ENCODE assay signal across 8 cellular contexts in the genomic region with DNA sequence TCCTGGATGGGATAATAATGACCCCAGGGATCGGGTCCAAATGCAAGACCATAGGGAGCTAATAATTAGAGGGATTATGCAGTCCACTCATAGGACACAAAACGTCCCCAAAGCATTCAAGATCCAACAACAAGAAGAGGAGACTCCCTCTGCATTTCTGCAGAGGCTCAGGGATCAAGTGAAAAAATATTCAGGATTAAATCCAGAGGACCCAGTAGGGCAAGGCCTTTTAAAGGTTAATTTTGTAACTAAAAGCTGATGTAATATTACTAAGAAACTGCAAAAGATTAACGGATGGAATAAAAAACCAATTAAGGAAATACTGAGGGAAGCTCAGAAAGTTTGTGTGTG. TPM values are rescaled to one million over a fixed set of nuclear protein-coding genes. Genes with fewer than 3 reads are reported as not detected.
DNase-seq lines count a peak whose midpoint lies in the region; ATAC-seq, FAIRE-seq and TF ChIP-seq lines count a peak whose summit lies in the region.

No MANE protein-coding gene starts in this region.

- H3K9me3 ChIP-seq in A549: no peaks in the 10 kb centered on the region
- H3K9me3 ChIP-seq in muscle layer of duodenum (ENCODE audit: control insufficient read depth in 1 of 2, low read length in 2 of 2): no peaks in the 10 kb centered on the region

- CTCF ChIA-PET in A549 (lab: Yijun Ruan, JAX): interaction anchor here (1.0 to 1.4 kb wide), 4 partner anchors 9 to 311 kb away, joined by 3 to 5 read pairs (median 4); no protein-coding TSS in a partner anchor

- ATAC-seq in A549 (peak in 1 of 2 experiments; percentile 11; a peak in 3 of 6 replicates), HG02884 (IDR thresholded peaks at IDR 0.05; ENCODE audit: unreplicated experiment) (no peak)
- no peak for ATAC-seq in activated CD4-positive, CD25-positive, alpha-beta regulatory T cell treated with anti-CD3 and anti-CD28 coated beads, Interleukin-2, amount 50 U/mL, for 24 hours

- H3K4me1 ChIP-seq in A549 (peaks cover 30% of the 10 kb centered on the region), muscle layer of duodenum (ENCODE audit: control insufficient read depth in 1 of 2, insufficient read depth in 2 of 2, low read length in 2 of 2) (peaks cover 32 to 36% of the 10 kb centered on the region in 2 donors)

- H3K4me3 ChIP-seq in A549: peak overlapping the region; percentile 74
- H3K4me3 ChIP-seq in HL-60 (replicated peaks; ENCODE audit: insufficient read depth, low read length): no peak overlapping the region
- no peak overlapping the region for H3K4me3 ChIP-seq in brain microvascular endothelial cell (ENCODE audit: low read depth, low read length)
- peak overlapping the region; percentile 48 to 83 for H3K4me3 ChIP-seq in muscle layer of duodenum (ENCODE audit: low read depth in 1 of 2, low read length in 2 of 2)
- H3K4me3 ChIP-seq in lower leg skin (ENCODE audit: low read depth, poor library complexity, severe bottlenecking): no peak overlapping the region

- intact Hi-C loops in lower leg skin (cut with DNase I; ENCODE audit: low total_unique reads): no loop called here

- in situ Hi-C loops in brain microvascular endothelial cell (cut with HindIII; ENCODE audit: low pct_ligation_motif_present, low sequenced_read_pairs): no loop called here

- WGBS in A549 (ENCODE audit: missing lambda C conversion rate): 26% methylated on average over 3 of the region's 3 CpGs
- 9 to 18% methylated on average over 3 of the region's 3 CpGs for WGBS in lower leg skin, 2 donors

- POLR2A ChIA-PET in A549 (lab: Yijun Ruan, JAX): interaction anchor here (0.8 to 2.4 kb wide), 4 partner anchors 12 to 97 kb away, joined by 3 to 15 read pairs (median 4); a partner anchor contains a TSS

- TF ChIP-seq POLR2A in A549 (IDR thresholded peaks at IDR 0.05; ENCODE audit: low read length) (no peak), lower leg skin (IDR thresholded peaks at IDR 0.05) (no peak)

- H3K27me3 ChIP-seq in HL-60 (ENCODE audit: insufficient read depth, poor library complexity, severe bottlenecking) (no peaks in the 10 kb centered on the region), brain microvascular endothelial cell (replicated peaks) (no peaks in the 10 kb centered on the region), muscle layer of duodenum (ENCODE audit: low read depth, low read length) (no peaks in the 10 kb centered on the region)

- TF ChIP-seq RAD21 in A549 (conservative IDR thresholded peaks at IDR 0.05 in 1 of 2, IDR thresholded peaks at IDR 0.05 in 1 of 2): no peak

- H3K4me2 ChIP-seq in A549: peak overlapping the region; percentile 100

- TF ChIP-seq EP300 in A549 (IDR thresholded peaks at IDR 0.05): no peak

- DNase-seq in A549 (ENCODE audit: low read depth in 1 of 2, low spot score in 1 of 2) (no peak), HL-60 (ENCODE audit: low read depth in 1 of 2, low spot score in 1 of 2) (no peak), brain microvascular endothelial cell (no peak), HuH-7 (ENCODE audit: low spot score) (no peak), lower leg skin (ENCODE audit: low spot score in 2 of 2) (no peak)

- no peak for TF ChIP-seq CTCF in A549 (IDR thresholded peaks at IDR 0.05)
- TF ChIP-seq CTCF in HL-60 (IDR thresholded peaks at IDR 0.05; ENCODE audit: insufficient read depth, low read length): no peak
- TF ChIP-seq CTCF in brain microvascular endothelial cell (IDR thresholded peaks at IDR 0.05; ENCODE audit: low read depth, low read length, missing control alignments): no peak
- no peak for TF ChIP-seq CTCF in lower leg skin (IDR thresholded peaks at IDR 0.05)

- no peak for FAIRE-seq in A549 (lab: Jason Lieb, UNC)

- H3K27ac ChIP-seq in A549: peak overlapping the region; percentile 94 to 98
- H3K27ac ChIP-seq in HL-60 (replicated peaks): peak overlapping the region; percentile 89
- H3K27ac ChIP-seq in brain microvascular endothelial cell: peak overlapping the region; percentile 45
- peak overlapping the region; percentile 94 for H3K27ac ChIP-seq in muscle layer of duodenum (ENCODE audit: low read length)

- H3K36me3 ChIP-seq in brain microvascular endothelial cell (replicated peaks) (no peaks in the 10 kb centered on the region), muscle layer of duodenum (ENCODE audit: control insufficient read depth in 1 of 2, insufficient read depth in 2 of 2, low read length in 2 of 2) (no peaks in the 10 kb centered on the region)

TF ChIP-seq in A549, 52 proteins besides CTCF, POLR2A, EP300 and RAD21:
- TF ChIP-seq ZSCAN20 (CRISPR knock-in tag; IDR thresholded peaks at IDR 0.05) (no peak), MYC (IDR thresholded peaks at IDR 0.05; ENCODE audit: borderline replicate concordance, low read length) (no peak), RNF2 (IDR thresholded peaks at IDR 0.05; ENCODE audit: borderline replicate concordance, low read depth) (no peak), CHD4 (IDR thresholded peaks at IDR 0.05; ENCODE audit: borderline replicate concordance) (no peak), PHF8 (IDR thresholded peaks at IDR 0.05; ENCODE audit: borderline replicate concordance, low read depth) (no peak), EHMT2 (IDR thresholded peaks at IDR 0.05; ENCODE audit: low read depth) (no peak), NPAS2 (CRISPR knock-in tag; IDR thresholded peaks at IDR 0.05; ENCODE audit: borderline replicate concordance) (no peak), HOXB5 (CRISPR knock-in tag; IDR thresholded peaks at IDR 0.05) (no peak), MAFK (IDR thresholded peaks at IDR 0.05; ENCODE audit: partially characterized antibody) (no peak), JUNB (IDR thresholded peaks at IDR 0.05) (no peak)
- TF ChIP-seq, protein P1, sequence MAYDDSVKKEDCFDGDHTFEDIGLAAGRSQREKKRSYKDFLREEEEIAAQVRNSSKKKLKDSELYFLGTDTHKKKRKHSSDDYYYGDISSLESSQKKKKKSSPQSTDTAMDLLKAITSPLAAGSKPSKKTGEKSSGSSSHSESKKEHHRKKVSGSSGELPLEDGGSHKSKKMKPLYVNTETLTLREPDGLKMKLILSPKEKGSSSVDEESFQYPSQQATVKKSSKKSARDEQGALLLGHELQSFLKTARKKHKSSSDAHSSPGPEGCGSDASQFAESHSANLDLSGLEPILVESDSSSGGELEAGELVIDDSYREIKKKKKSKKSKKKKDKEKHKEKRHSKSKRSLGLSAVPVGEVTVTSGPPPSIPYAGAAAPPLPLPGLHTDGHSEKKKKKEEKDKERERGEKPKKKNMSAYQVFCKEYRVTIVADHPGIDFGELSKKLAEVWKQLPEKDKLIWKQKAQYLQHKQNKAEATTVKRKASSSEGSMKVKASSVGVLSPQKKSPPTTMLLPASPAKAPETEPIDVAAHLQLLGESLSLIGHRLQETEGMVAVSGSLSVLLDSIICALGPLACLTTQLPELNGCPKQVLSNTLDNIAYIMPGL (CRISPR knock-in tag; IDR thresholded peaks at IDR 0.05; ENCODE audit: borderline replicate concordance): no peak
- TF ChIP-seq, protein P2, sequence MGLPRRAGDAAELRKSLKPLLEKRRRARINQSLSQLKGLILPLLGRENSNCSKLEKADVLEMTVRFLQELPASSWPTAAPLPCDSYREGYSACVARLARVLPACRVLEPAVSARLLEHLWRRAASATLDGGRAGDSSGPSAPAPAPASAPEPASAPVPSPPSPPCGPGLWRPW (IDR thresholded peaks at IDR 0.05): no peak
- TF ChIP-seq, protein P3, sequence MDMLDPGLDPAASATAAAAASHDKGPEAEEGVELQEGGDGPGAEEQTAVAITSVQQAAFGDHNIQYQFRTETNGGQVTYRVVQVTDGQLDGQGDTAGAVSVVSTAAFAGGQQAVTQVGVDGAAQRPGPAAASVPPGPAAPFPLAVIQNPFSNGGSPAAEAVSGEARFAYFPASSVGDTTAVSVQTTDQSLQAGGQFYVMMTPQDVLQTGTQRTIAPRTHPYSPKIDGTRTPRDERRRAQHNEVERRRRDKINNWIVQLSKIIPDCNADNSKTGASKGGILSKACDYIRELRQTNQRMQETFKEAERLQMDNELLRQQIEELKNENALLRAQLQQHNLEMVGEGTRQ (IDR thresholded peaks at IDR 0.05): no peak

RNA-seq across cellular contexts. Expression of a gene that starts 22.2 kb away (rescaled TPM):
- polyA plus RNA-seq in A549 (2011; rRNA removed) (78.8 and 86.5 TPM in 2 replicates), A549 (2017; fragmentation: RNase III; extraction: RNeasy Plus Mini Kit Qiagen cat#74134 plus additional on column Dnase treatment) (81.8 to 95.0 TPM (median 90.7 TPM) in 3 replicates)
- 93.3 and 97.8 TPM in 2 replicates for polyA plus RNA-seq in A549 (2012; cell fraction: cytosol; rRNA removed)
- 206 and 211 TPM in 2 replicates for polyA plus RNA-seq in A549 (2012; cell fraction: nucleus; rRNA removed)
- 49.3 and 51.5 TPM in 2 replicates for polyA minus RNA-seq in A549 (2011; rRNA and poly(A)+ RNA removed)
- total RNA-seq in lower leg skin: 1,000 to 10,000 TPM in 1 of 4 donors, 100 to 1,000 TPM in 3; 530 to 1,047 (median 828) TPM

Comparison
In these comparisons a context has a peak if more than half of its experiments do, and no peak if none do; other contexts are left out.
1. H3K27ac ChIP-seq: peak in every context shown above with its lines; median percentile 96 in A549; 94 in muscle layer of duodenum; 89 in HL-60; 45 in brain microvascular endothelial cell.
2. H3K4me3 ChIP-seq: peak in A549 (single experiment) and muscle layer of duodenum (2 of 2); none in HL-60 (single experiment), brain microvascular endothelial cell (single experiment) and lower leg skin (single experiment).